ENCODE assay signal across 21 cellular contexts in the genomic region with DNA sequence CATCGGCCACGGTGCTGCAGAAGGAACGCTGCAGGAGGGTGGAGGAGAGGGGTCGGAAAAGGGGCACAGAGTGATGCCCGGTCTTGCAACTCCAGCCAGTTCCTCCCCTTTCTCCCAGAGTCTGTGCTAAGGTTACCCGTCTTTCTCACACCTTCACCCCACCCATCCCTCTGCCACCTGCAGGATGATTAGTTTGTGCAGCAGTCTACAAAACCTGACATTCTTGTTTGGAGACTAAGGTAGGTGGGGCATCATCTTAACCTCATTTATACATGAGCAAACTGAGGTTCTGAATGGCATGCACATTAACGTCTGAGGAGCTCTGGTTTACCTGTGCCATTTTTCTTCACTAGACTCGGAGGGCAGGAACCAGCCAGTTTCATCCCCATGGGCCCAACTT.
"Had no signal": no experiment of that assay in that cellular context is flagged by ENCODE, and none has a peak within 500 bp of the region (broad histone marks: within the 10 kb centered on the region; RNA-seq: fewer than 3 reads in every experiment).

No MANE protein-coding gene starts in this region.

- H2AFZ ChIP-seq: hepatocyte, neural progenitor cell had no signal

- ATAC-seq: natural killer cell; right lobe of liver; stimulated activated naive B cell treated with anti-CD40 and anti-IgM and Interleukin-4, amounts not matched to agents 10 μg/mL and 1 μg/mL and 100 μg/mL, for 72 hours; stimulated activated naive CD8-positive, alpha-beta T cell treated with anti-CD3 and anti-CD28 coated beads, Interleukin-15, Interleukin-2, amounts not matched to agents 100 U/mL and 50 U/mL, for 24 hours had no signal

- H3K27ac ChIP-seq: hepatocyte, left ventricle myocardium inferior, neural progenitor cell, ovary, right atrium auricular region, right lobe of liver, stomach, testis, thyroid gland, vagina had no signal

- H3K9ac ChIP-seq: neural progenitor cell had no signal

- DNase-seq: islet precursor cell; left ventricle myocardium inferior; mesendoderm; naive B cell; natural killer cell; nephron progenitor cell; ovary; stimulated activated CD4-positive, alpha-beta T cell treated with anti-CD3 and anti-CD28 coated beads, Interleukin-1b, Interleukin-23, amount 100 ng/mL, for 48 hours; stimulated activated CD4-positive, alpha-beta T cell treated with anti-CD3 and anti-CD28 coated beads, Interleukin-2, amount 100 ng/mL, for 48 hours; stimulated activated naive B cell treated with anti-CD40 and anti-IgM and Interleukin-4, amounts not matched to agents 10 μg/mL and 1 μg/mL and 100 μg/mL, for 72 hours; stimulated activated naive CD8-positive, alpha-beta T cell treated with anti-CD3 and anti-CD28 coated beads, Interleukin-15, Interleukin-2, amounts not matched to agents 100 U/mL and 50 U/mL, for 24 hours; stomach; testis; thyroid gland had no signal

- H3K79me2 ChIP-seq: hepatocyte had no signal

- H3K36me3 ChIP-seq: left ventricle myocardium inferior, neural progenitor cell, ovary, right atrium auricular region, right lobe of liver, stomach, thyroid gland, vagina had no signal

- H3K4me3 ChIP-seq: hepatocyte, left ventricle myocardium inferior, lung, neural progenitor cell, ovary, right atrium auricular region, right lobe of liver, smooth muscle cell, stomach, testis, thyroid gland, vagina had no signal

- H3K9me3 ChIP-seq: left ventricle myocardium inferior, ovary, right atrium auricular region, right lobe of liver, stomach, testis, thyroid gland, vagina had no signal

- H3K4me1 ChIP-seq: left ventricle myocardium inferior, right atrium auricular region, right lobe of liver, stomach, thyroid gland, vagina had no signal

- H3K27me3 ChIP-seq: neural progenitor cell, ovary, right atrium auricular region, right lobe of liver, testis, thyroid gland, vagina had no signal

- H3K4me2 ChIP-seq: hepatocyte, neural progenitor cell, smooth muscle cell had no signal
